14 cellular contexts compared by ENCODE assay signal in the genomic region with DNA sequence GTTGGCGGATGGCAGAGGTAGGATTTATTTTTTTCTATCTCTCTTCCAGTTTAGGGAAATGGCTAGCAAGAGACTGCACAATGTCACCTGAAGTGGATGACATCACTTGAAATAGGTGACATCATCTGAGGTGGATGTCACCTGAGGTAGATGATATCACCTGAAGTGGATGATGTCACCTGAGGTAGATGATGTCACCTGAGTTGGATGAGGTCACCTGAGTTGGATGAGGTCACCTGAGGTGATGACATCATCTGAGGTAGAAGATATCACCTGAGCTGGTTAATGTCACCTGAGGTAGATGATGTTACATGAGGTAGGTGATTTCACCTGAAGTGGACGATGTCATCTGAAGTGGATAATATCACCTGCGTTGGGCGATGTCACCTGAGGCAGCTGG.
"Had no signal": no experiment of that assay in that cellular context is flagged by ENCODE, and none has a peak within 500 bp of the region (broad histone marks: within the 10 kb centered on the region; RNA-seq: fewer than 3 reads in every experiment).

No MANE protein-coding gene starts in this region.

- H3K4me1 Mint-ChIP-seq: natural killer cell; stimulated activated effector memory CD8-positive, alpha-beta T cell treated with anti-CD3 and anti-CD28 coated beads, Interleukin-12 subunit alpha, Interleukin-12 subunit beta, amount 100 ng/mL, for 72 hours had no signal

- H3K9me3 ChIP-seq: esophagus muscularis mucosa had no signal

- H3K4me3 Mint-ChIP-seq: activated CD8-positive, alpha-beta T cell treated with anti-CD3 and anti-CD28 coated beads, Interleukin-2, amount 10 ng/mL, durations not matched to agents 7 days and 5 days; natural killer cell; stimulated activated effector memory CD8-positive, alpha-beta T cell treated with anti-CD3 and anti-CD28 coated beads, Interleukin-12 subunit alpha, Interleukin-12 subunit beta, amount 100 ng/mL, for 72 hours had no signal

- H3K4me3 ChIP-seq: esophagus muscularis mucosa, hepatocyte had no signal

- H3K36me3 Mint-ChIP-seq: activated naive CD4-positive, alpha-beta T cell treated with anti-CD3 and anti-CD28 coated beads, Interleukin-2, amount 50 U/mL, for 72 hours; natural killer cell; stimulated activated effector memory CD8-positive, alpha-beta T cell treated with anti-CD3 and anti-CD28 coated beads, Interleukin-12 subunit alpha, Interleukin-12 subunit beta, amount 100 ng/mL, for 72 hours had no signal

- DNase-seq: activated CD4-positive, alpha-beta T cell treated with anti-CD3 and anti-CD28 coated beads for 4 hours; activated CD8-positive, alpha-beta memory T cell treated with anti-CD3 and anti-CD28 coated beads, Interleukin-2, amount 50 U/mL, for 4 hours; activated CD8-positive, alpha-beta T cell treated with anti-CD3 and anti-CD28 coated beads, Interleukin-2, amount 10 ng/mL, durations not matched to agents 7 days and 5 days; activated effector memory CD4-positive, alpha-beta T cell treated with anti-CD3 and anti-CD28 coated beads, Interleukin-2, amount 50 U/mL, for 16 hours; activated T-cell treated with anti-CD3 and anti-CD28 coated beads, Interleukin-2, amount 50 U/mL, for 48 hours; amniotic stem cell; caudate nucleus; left ventricle myocardium superior; mesenchymal stem cell; natural killer cell had no signal

- H3K36me3 ChIP-seq: esophagus muscularis mucosa had no signal

- H3K27me3 ChIP-seq: esophagus muscularis mucosa, hepatocyte had no signal

- H3K27ac Mint-ChIP-seq: activated CD8-positive, alpha-beta T cell treated with anti-CD3 and anti-CD28 coated beads, Interleukin-2, amount 10 ng/mL, durations not matched to agents 7 days and 5 days; activated naive CD4-positive, alpha-beta T cell treated with anti-CD3 and anti-CD28 coated beads, Interleukin-2, amount 50 U/mL, for 72 hours; natural killer cell; stimulated activated effector memory CD8-positive, alpha-beta T cell treated with anti-CD3 and anti-CD28 coated beads, Interleukin-12 subunit alpha, Interleukin-12 subunit beta, amount 100 ng/mL, for 72 hours had no signal

- H3K27ac ChIP-seq: esophagus muscularis mucosa, hepatocyte had no signal
